8 cellular contexts compared by ENCODE assay signal in the genomic region with DNA sequence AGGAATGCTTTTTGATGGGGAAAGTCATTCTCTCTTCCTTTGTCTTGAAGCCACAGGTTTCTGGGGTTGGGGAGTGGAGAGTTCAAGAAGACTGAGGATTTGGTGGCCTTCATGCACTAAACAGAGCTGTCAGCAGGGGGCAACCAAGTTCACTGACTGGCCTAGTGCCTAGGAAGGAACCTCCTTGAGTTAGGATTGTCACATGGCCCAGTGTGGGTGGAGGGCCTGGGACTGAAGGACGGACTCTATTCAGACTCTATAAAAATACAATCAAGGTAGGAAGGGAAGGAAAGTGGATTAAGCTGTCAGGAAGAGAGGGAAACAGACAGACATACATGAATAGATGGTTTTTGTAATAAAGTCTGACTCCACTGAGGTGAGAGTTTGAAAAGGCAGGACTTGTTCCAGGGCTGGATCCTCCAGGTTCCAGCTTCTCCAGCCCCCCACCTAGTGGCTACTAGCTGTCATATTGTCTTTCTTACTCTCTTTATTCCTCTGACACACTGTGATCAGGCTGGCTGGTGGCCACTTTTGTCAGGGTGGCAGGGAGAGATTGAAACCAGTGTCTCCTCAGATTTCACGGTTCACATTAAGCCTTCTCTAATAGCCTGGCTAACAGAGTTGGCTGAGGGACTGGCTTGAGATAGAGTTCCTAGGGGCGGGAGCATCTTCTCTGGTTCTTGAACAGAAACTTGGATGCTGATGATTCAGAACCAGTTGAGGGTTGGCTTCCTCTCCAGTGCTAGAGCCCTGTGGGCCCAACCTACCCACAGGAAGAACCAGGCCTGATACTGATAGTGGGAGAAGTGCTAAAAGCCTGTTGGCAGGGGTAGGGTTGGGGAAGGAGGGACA. TPM values are rescaled to one million over a fixed set of nuclear protein-coding genes. Genes with fewer than 3 reads are reported as not detected.
DNase-seq lines count a peak whose midpoint lies in the region; ATAC-seq, FAIRE-seq and TF ChIP-seq lines count a peak whose summit lies in the region.

No MANE protein-coding gene starts in this region.

- no peak for ATAC-seq in GM19395 (IDR thresholded peaks at IDR 0.05; ENCODE audit: unreplicated experiment)

- no peaks in the 10 kb centered on the region for H3K27me3 Mint-ChIP-seq in activated naive CD4-positive, alpha-beta T cell treated with anti-CD3 and anti-CD28 coated beads, Interleukin-2, amount 10 ng/mL, durations not matched to agents 7 days and 5 days

- peaks cover 42% of the 10 kb centered on the region for H3K4me1 ChIP-seq in SJCRH30
- peaks cover 56% of the 10 kb centered on the region for H3K4me1 ChIP-seq in suprapubic skin

- peak; percentile 77 to 87 for TF ChIP-seq CTCF in suprapubic skin (IDR thresholded peaks at IDR 0.05)

- H3K27ac Mint-ChIP-seq in activated naive CD4-positive, alpha-beta T cell treated with anti-CD3 and anti-CD28 coated beads, Interleukin-2, amount 10 ng/mL, durations not matched to agents 7 days and 5 days = peak overlapping the region; percentile 92

- TF ChIP-seq EP300 in Ishikawa (IDR thresholded peaks at IDR 0.05; ENCODE audit: borderline replicate concordance) = no peak
- TF ChIP-seq EP300 in suprapubic skin (IDR thresholded peaks at IDR 0.05) = no peak

- H3K4me3 Mint-ChIP-seq in activated naive CD4-positive, alpha-beta T cell treated with anti-CD3 and anti-CD28 coated beads, Interleukin-2, amount 10 ng/mL, durations not matched to agents 7 days and 5 days = no peak overlapping the region

- DNase-seq in EL (peak; percentile 98), SJCRH30 (peak; percentile 81 to 94), frontal cortex (ENCODE audit: low spot score in 2 of 2) (peak; percentile 66 to 83), nucleus accumbens (lab: John Stamatoyannopoulos, UW) (peak in 49 of 56 donors; percentile 14 to 86 (median 58)), suprapubic skin (ENCODE audit: low spot score in 2 of 2) (peak; percentile 91 to 92)
- DNase-seq in activated naive CD4-positive, alpha-beta T cell treated with anti-CD3 and anti-CD28 coated beads, Interleukin-2, amount 10 ng/mL, durations not matched to agents 7 days and 5 days = peak; percentile 89

- H3K36me3 ChIP-seq in SJCRH30 (peaks cover 36% of the 10 kb centered on the region), suprapubic skin (peaks cover 14% of the 10 kb centered on the region)

- H3K4me3 ChIP-seq in SJCRH30 = no peak overlapping the region
- H3K4me3 ChIP-seq in suprapubic skin = no peak overlapping the region

- peaks cover 52% of the 10 kb centered on the region for H3K36me3 Mint-ChIP-seq in activated naive CD4-positive, alpha-beta T cell treated with anti-CD3 and anti-CD28 coated beads, Interleukin-2, amount 10 ng/mL, durations not matched to agents 7 days and 5 days

- no peak for TF ChIP-seq POLR2A in suprapubic skin (IDR thresholded peaks at IDR 0.05)

- no peak for FAIRE-seq in frontal cortex (lab: Jason Lieb, UNC)

- H3K9me3 ChIP-seq in SJCRH30 (replicated peaks) (no peaks in the 10 kb centered on the region), suprapubic skin (no peaks in the 10 kb centered on the region)

- H3K27me3 ChIP-seq in SJCRH30 (no peaks in the 10 kb centered on the region), suprapubic skin (no peaks in the 10 kb centered on the region)

- H3K27ac ChIP-seq in SJCRH30 (peak overlapping the region; percentile 67), suprapubic skin (peak overlapping the region; percentile 90)

- peak; percentile 63 for TF ChIP-seq RAD21 in Ishikawa (IDR thresholded peaks at IDR 0.05; ENCODE audit: low read depth)

- WGBS in suprapubic skin = 4% methylated on average over 3 of the region's 3 CpGs

- H3K4me1 Mint-ChIP-seq in activated naive CD4-positive, alpha-beta T cell treated with anti-CD3 and anti-CD28 coated beads, Interleukin-2, amount 10 ng/mL, durations not matched to agents 7 days and 5 days = peaks cover 57% of the 10 kb centered on the region

- CTCF ChIA-PET in activated naive CD4-positive, alpha-beta T cell treated with anti-CD3 and anti-CD28 coated beads, Interleukin-2, amount 10 ng/mL, durations not matched to agents 7 days and 5 days (lab: Charles Lee) = interaction anchor here (0.8 to 18.0 kb wide), 18 partner anchors 10 to 195 kb away, joined by 3 to 632 read pairs (median 4); partner anchors contain the start of genes CD52 and CEP85

- no peaks in the 10 kb centered on the region for H3K9me3 Mint-ChIP-seq in activated naive CD4-positive, alpha-beta T cell treated with anti-CD3 and anti-CD28 coated beads, Interleukin-2, amount 10 ng/mL, durations not matched to agents 7 days and 5 days

TF ChIP-seq in Ishikawa, 13 proteins besides CTCF, POLR2A, EP300 and RAD21:
- no peak for TF ChIP-seq FOXM1 (IDR thresholded peaks at IDR 0.05; ENCODE audit: borderline replicate concordance, low read depth)
- TF ChIP-seq CEBPB (IDR thresholded peaks at IDR 0.05) = no peak
- TF ChIP-seq USF1 (IDR thresholded peaks at IDR 0.05) = peak; percentile 83
- TF ChIP-seq TEAD4 (IDR thresholded peaks at IDR 0.05) = no peak
- TF ChIP-seq NFIC (IDR thresholded peaks at IDR 0.05) = no peak
- TF ChIP-seq MAX (IDR thresholded peaks at IDR 0.05) = peak; percentile 46; the same call in 1 of the 2 replicates

RNA-seq across cellular contexts. Expression of gene SH3BGRL3, which starts 4.1 kb away (rescaled TPM):
- 41.5 and 43.4 TPM in 2 replicates for total RNA-seq in SJCRH30 (2014; rRNA removed; shearing (Covaris generic))
- total RNA-seq in frontal cortex (11.8 TPM), suprapubic skin (100 to 1,000 TPM in 1 of 4 donors, 10 to 100 TPM in 3; 53.5 to 104 (median 92.8) TPM)

RNA-seq across cellular contexts. Expression of gene UBXN11, which starts 30.6 kb away (rescaled TPM):
- total RNA-seq in SJCRH30 (2014; rRNA removed; shearing (Covaris generic)) = 3.5 and 5.3 TPM in 2 replicates
- total RNA-seq in frontal cortex = 4.1 TPM
- total RNA-seq in suprapubic skin = 10 to 100 TPM in 2 of 4 donors, 1 to 10 TPM in 2; 3.2 to 19.1 (median 9.1) TPM

RNA-seq across cellular contexts. Expression of gene CEP85, which starts 41.8 kb away (rescaled TPM):
- total RNA-seq in SJCRH30 (2014; rRNA removed; shearing (Covaris generic)) = 34.8 and 39.1 TPM in 2 replicates
- 12.2 TPM for total RNA-seq in frontal cortex
- total RNA-seq in suprapubic skin = 10 to 100 TPM; 18.2 to 27.8 (median 18.7) TPM

RNA-seq across cellular contexts. Expression of gene CD52, which starts 42.0 kb away (rescaled TPM):
- not detected in 2 replicates for total RNA-seq in SJCRH30 (2014; rRNA removed; shearing (Covaris generic))
- total RNA-seq in frontal cortex (not detected), suprapubic skin (10 to 100 TPM in 1 of 4 donors, 1 to 10 TPM in 3; 2.3 to 11.4 (median 9.9) TPM)
